In the genomic region with DNA sequence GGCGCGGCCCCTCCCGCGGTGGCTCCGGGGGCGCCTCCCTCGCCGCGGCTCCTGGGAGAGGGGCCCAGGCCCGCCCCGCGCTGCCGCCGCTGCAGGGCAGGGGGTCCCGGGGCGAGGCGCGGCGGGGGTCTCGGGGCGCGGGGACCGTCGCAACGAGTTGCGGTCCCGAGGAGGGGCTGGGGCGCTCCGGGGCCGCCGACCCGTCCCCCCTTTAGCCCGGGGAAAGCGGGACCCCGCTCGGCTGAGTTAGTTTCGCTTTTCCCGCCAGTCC, we compare ENCODE assay signal across 10 cellular contexts. TPM values are rescaled to one million over a fixed set of nuclear protein-coding genes. Genes with fewer than 3 reads are reported as not detected.
DNase-seq lines count a peak whose midpoint lies in the region; ATAC-seq and TF ChIP-seq lines count a peak whose summit lies in the region.
"Had no signal": no experiment of that assay in that cellular context is flagged by ENCODE, and none has a peak within 500 bp of the region (broad histone marks: within the 10 kb centered on the region; RNA-seq: fewer than 3 reads in every experiment).

No MANE protein-coding gene starts in this region.

- H3K27me3 Mint-ChIP-seq in CD8-positive, alpha-beta T cell (ENCODE audit: low read depth), result no peaks in the 10 kb centered on the region
- no peaks in the 10 kb centered on the region for H3K27me3 Mint-ChIP-seq in CD8-positive, alpha-beta memory T cell
- peaks cover 5 to 10% of the 10 kb centered on the region in 2 donors for H3K27me3 Mint-ChIP-seq in natural killer cell treated with Interleukin-12 subunit alpha and Interleukin-12 subunit beta and Interleukin-15 and Interleukin-18, amount 100 ng/mL, for 72 hours
- H3K27me3 Mint-ChIP-seq: activated B cell treated with CpG ODN at 0.5 μM for 24 hours had no signal

- no peak for TF ChIP-seq CTCF in CD8-positive, alpha-beta T cell (IDR thresholded peaks at IDR 0.05)
- TF ChIP-seq CTCF in fibroblast of mammary gland (conservative IDR thresholded peaks at IDR 0.05; ENCODE audit: control insufficient read depth, insufficient read depth, low read depth, low read length), result no peak
- TF ChIP-seq CTCF in prostate gland (IDR thresholded peaks at IDR 0.05), result no peak

- H3K4me1 ChIP-seq in CD8-positive, alpha-beta T cell (ENCODE audit: insufficient read depth, low read length), result peaks cover 17% of the 10 kb centered on the region
- peaks cover 3% of the 10 kb centered on the region for H3K4me1 ChIP-seq in NT2/D1 (ENCODE audit: insufficient read depth, insufficient read length)
- no peaks in the 10 kb centered on the region for H3K4me1 ChIP-seq in prostate gland (replicated peaks)
- H3K4me1 ChIP-seq in CD8-positive, alpha-beta memory T cell (ENCODE audit: insufficient read depth, low read length), result peaks cover 26% of the 10 kb centered on the region

- peak overlapping the region; percentile 80 for H3K9ac ChIP-seq in NT2/D1 (ENCODE audit: insufficient read length, low read depth)

- no peak for ATAC-seq in CD8-positive, alpha-beta T cell
- no peak for ATAC-seq in natural killer cell treated with Interleukin-12 subunit alpha and Interleukin-12 subunit beta and Interleukin-15 and Interleukin-18, amount 100 ng/mL, for 72 hours

- H3K27ac Mint-ChIP-seq in CD8-positive, alpha-beta T cell, result no peak overlapping the region
- no peak overlapping the region for H3K27ac Mint-ChIP-seq in CD8-positive, alpha-beta memory T cell
- no peak overlapping the region for H3K27ac Mint-ChIP-seq in natural killer cell treated with Interleukin-12 subunit alpha and Interleukin-12 subunit beta and Interleukin-15 and Interleukin-18, amount 100 ng/mL, for 72 hours
- H3K27ac Mint-ChIP-seq: activated B cell treated with CpG ODN at 0.5 μM for 24 hours had no signal

- peaks cover 7% of the 10 kb centered on the region for H3K9me3 Mint-ChIP-seq in CD8-positive, alpha-beta T cell
- peaks cover 5 to 7% (median 7%) of the 10 kb centered on the region in 5 donors for H3K9me3 Mint-ChIP-seq in CD8-positive, alpha-beta memory T cell
- peaks cover 4% of the 10 kb centered on the region for H3K9me3 Mint-ChIP-seq in natural killer cell treated with Interleukin-12 subunit alpha and Interleukin-12 subunit beta and Interleukin-15 and Interleukin-18, amount 100 ng/mL, for 72 hours

- no peak overlapping the region for H3K4me3 Mint-ChIP-seq in CD8-positive, alpha-beta T cell
- no peak overlapping the region for H3K4me3 Mint-ChIP-seq in CD8-positive, alpha-beta memory T cell
- no peak overlapping the region for H3K4me3 Mint-ChIP-seq in natural killer cell treated with Interleukin-12 subunit alpha and Interleukin-12 subunit beta and Interleukin-15 and Interleukin-18, amount 100 ng/mL, for 72 hours
- H3K4me3 Mint-ChIP-seq: activated B cell treated with CpG ODN at 0.5 μM for 24 hours had no signal

- H3K36me3 ChIP-seq in CD8-positive, alpha-beta T cell (ENCODE audit: insufficient read depth, low read length), result no peaks in the 10 kb centered on the region
- H3K36me3 ChIP-seq in NT2/D1 (ENCODE audit: insufficient read depth, insufficient read length, low read length) (peaks cover 9% of the 10 kb centered on the region), prostate gland (no peaks in the 10 kb centered on the region)
- no peaks in the 10 kb centered on the region for H3K36me3 ChIP-seq in CD8-positive, alpha-beta memory T cell (ENCODE audit: insufficient read depth, low read length)

- CTCF ChIA-PET in CD8-positive, alpha-beta T cell (lab: Charles Lee), result no interaction called here
- CTCF ChIA-PET in CD8-positive, alpha-beta memory T cell (lab: Charles Lee), result no interaction called here

- intact Hi-C loops in CD8-positive, alpha-beta T cell (cut with DNase I, micrococcal nuclease), result loop anchor here in 1 of 2 experiments (2.0 kb wide), 1 partner anchor 296 kb away; a partner anchor contains a TSS
- intact Hi-C loops in prostate gland (cut with DNase I), result loop anchor here (5.0 kb wide), 1 partner anchor 79 kb away; no protein-coding TSS in a partner anchor

- peak overlapping the region; percentile 45 for H3K4me3 ChIP-seq in CD8-positive, alpha-beta T cell (ENCODE audit: low read depth, low read length)
- H3K4me3 ChIP-seq in NT2/D1 (ENCODE audit: insufficient read length, low read depth), result peak overlapping the region; percentile 79
- peak overlapping the region; percentile 97 for H3K4me3 ChIP-seq in fibroblast of mammary gland (ENCODE audit: control insufficient read depth, low read depth, low read length)
- H3K4me3 ChIP-seq in prostate gland, result peak overlapping the region; percentile 81 to 94
- H3K4me3 ChIP-seq in CD8-positive, alpha-beta memory T cell (ENCODE audit: low read length), result no peak overlapping the region

- no peak overlapping the region for H3K27ac ChIP-seq in CD8-positive, alpha-beta T cell (ENCODE audit: low read depth, low read length)
- peak overlapping the region; percentile 86 to 92 for H3K27ac ChIP-seq in prostate gland
- H3K27ac ChIP-seq in CD8-positive, alpha-beta memory T cell (ENCODE audit: low read depth, low read length), result no peak overlapping the region

- DNase-seq in CD8-positive, alpha-beta T cell, result no peak
- DNase-seq in NT2/D1 (ENCODE audit: low read depth, low spot score) (no peak), fibroblast of mammary gland (ENCODE audit: low read depth) (no peak), prostate gland (ENCODE audit: low spot score) (no peak), superior temporal gyrus (ENCODE audit: extremely low spot score) (no peak), NCI-H2107 treated with DMSO at 0.1 percent for 48 hours (lab: John Stamatoyannopoulos, UW; ENCODE audit: unreplicated experiment) (no peak)
- DNase-seq in CD8-positive, alpha-beta memory T cell, result no peak
- DNase-seq in natural killer cell treated with Interleukin-12 subunit alpha and Interleukin-12 subunit beta and Interleukin-15 and Interleukin-18, amount 100 ng/mL, for 72 hours (ENCODE audit: low spot score), result no peak
- DNase-seq: NCI-H1417 treated with DMSO at 0.1 percent for 48 hours had no signal

- no peaks in the 10 kb centered on the region for H3K27me3 ChIP-seq in CD8-positive, alpha-beta T cell (ENCODE audit: insufficient read depth, low read length)
- H3K27me3 ChIP-seq in NT2/D1 (ENCODE audit: insufficient read depth, insufficient read length), result peaks cover 19% of the 10 kb centered on the region
- no peaks in the 10 kb centered on the region for H3K27me3 ChIP-seq in prostate gland (replicated peaks; ENCODE audit: insufficient read depth)
- no peaks in the 10 kb centered on the region for H3K27me3 ChIP-seq in CD8-positive, alpha-beta memory T cell (ENCODE audit: insufficient read depth, low read length, poor library complexity, severe bottlenecking)

- H3K36me3 Mint-ChIP-seq in CD8-positive, alpha-beta T cell, result no peaks in the 10 kb centered on the region
- H3K36me3 Mint-ChIP-seq in CD8-positive, alpha-beta memory T cell, result no peaks in the 10 kb centered on the region
- peaks cover 6% of the 10 kb centered on the region for H3K36me3 Mint-ChIP-seq in natural killer cell treated with Interleukin-12 subunit alpha and Interleukin-12 subunit beta and Interleukin-15 and Interleukin-18, amount 100 ng/mL, for 72 hours

- POLR2A ChIA-PET in CD8-positive, alpha-beta T cell (lab: Charles Lee), result no interaction called here
- POLR2A ChIA-PET in CD8-positive, alpha-beta memory T cell (lab: Charles Lee), result no interaction called here

- WGBS in prostate gland, result 0% methylated on average over 14 of the region's 38 CpGs

- H3K9me3 ChIP-seq in CD8-positive, alpha-beta T cell (ENCODE audit: low read length), result no peaks in the 10 kb centered on the region
- H3K9me3 ChIP-seq in NT2/D1 (ENCODE audit: insufficient read depth, low read length), result peaks cover 16% of the 10 kb centered on the region
- no peaks in the 10 kb centered on the region for H3K9me3 ChIP-seq in prostate gland
- H3K9me3 ChIP-seq in CD8-positive, alpha-beta memory T cell (ENCODE audit: low read length), result peaks cover 3% of the 10 kb centered on the region

- no peak for TF ChIP-seq POLR2A in prostate gland (IDR thresholded peaks at IDR 0.05)

- peaks cover 10% of the 10 kb centered on the region for H3K4me1 Mint-ChIP-seq in CD8-positive, alpha-beta T cell (ENCODE audit: low read depth)
- H3K4me1 Mint-ChIP-seq in CD8-positive, alpha-beta memory T cell, result peaks cover 4 to 27% (median 13%) of the 10 kb centered on the region in 3 donors
- H3K4me1 Mint-ChIP-seq in natural killer cell treated with Interleukin-12 subunit alpha and Interleukin-12 subunit beta and Interleukin-15 and Interleukin-18, amount 100 ng/mL, for 72 hours (ENCODE audit: low read depth in 2 of 2), result peaks cover 5 to 7% of the 10 kb centered on the region in 2 donors

RNA-seq across cellular contexts. Expression of a gene that starts 0.5 kb away (rescaled TPM):
- 1 to 10 TPM; 1.6 to 2.2 TPM for total RNA-seq in CD8-positive, alpha-beta T cell
- total RNA-seq in prostate gland, result 10 to 100 TPM; 29.0 to 57.1 TPM
- total RNA-seq in CD8-positive, alpha-beta memory T cell, result 1 to 10 TPM in 1 of 2 experiments, under 1 TPM in 1; 0.92 to 1.2 TPM
- 2.8 TPM for polyA plus RNA-seq in CD8-positive, alpha-beta memory T cell
- 1 to 10 TPM in 1 of 2 donors, under 1 TPM in 1; 0.78 to 1.4 TPM for total RNA-seq in natural killer cell treated with Interleukin-12 subunit alpha and Interleukin-12 subunit beta and Interleukin-15 and Interleukin-18, amount 100 ng/mL, for 72 hours

RNA-seq across cellular contexts. Expression of a gene that starts 58.6 kb away (rescaled TPM):
- 10 to 100 TPM; 11.1 to 11.2 TPM for total RNA-seq in CD8-positive, alpha-beta T cell
- 10 to 100 TPM; 52.8 to 88.8 TPM for total RNA-seq in prostate gland
- total RNA-seq in CD8-positive, alpha-beta memory T cell, result 1 to 10 TPM; 7.8 to 7.9 TPM
- 11.6 TPM for polyA plus RNA-seq in CD8-positive, alpha-beta memory T cell
- total RNA-seq in natural killer cell treated with Interleukin-12 subunit alpha and Interleukin-12 subunit beta and Interleukin-15 and Interleukin-18, amount 100 ng/mL, for 72 hours, result 10 to 100 TPM; 14.1 to 15.1 TPM

Comparison
In these comparisons a context has a peak if more than half of its experiments do, and no peak if none do; other contexts are left out.
1. H3K27ac ChIP-seq: peak in prostate gland (2 of 2); none in CD8-positive, alpha-beta T cell (single experiment) and CD8-positive, alpha-beta memory T cell (single experiment).
2. RNA of a gene that starts 0.5 kb away (total RNA-seq): 29.0 to 57.1 TPM in prostate gland; 1.6 to 2.2 TPM in CD8-positive, alpha-beta T cell, 0.78 to 1.4 TPM in natural killer cell treated with Interleukin-12 subunit alpha and Interleukin-12 subunit beta and Interleukin-15 and Interleukin-18, amount 100 ng/mL, for 72 hours and 0.92 to 1.2 TPM in CD8-positive, alpha-beta memory T cell; every median in the first group is over 4 times any median in the second.